In genomic region chr1:90557706-90558105, GRCh38 we compare ENCODE assay signal across 1 cellular context.
TF ChIP-seq lines count a peak whose summit lies in the region.

No MANE protein-coding gene starts in this region.

TF ChIP-seq in HEK293, 187 proteins besides CTCF, POLR2A, EP300 and RAD21 (continued from another document and continues in another):
- TF ChIP-seq ZSCAN18 (tag by site-specific recombination; IDR thresholded peaks at IDR 0.05) (no peak), ZNF175 (tag by site-specific recombination; IDR thresholded peaks at IDR 0.05) (no peak), ZNF473 (tag by site-specific recombination; IDR thresholded peaks at IDR 0.05) (no peak), ZNF280C (tag by site-specific recombination; IDR thresholded peaks at IDR 0.05) (no peak), GLI4 (tag by site-specific recombination; IDR thresholded peaks at IDR 0.05) (no peak), ZNF354C (tag by site-specific recombination; IDR thresholded peaks at IDR 0.05; ENCODE audit: borderline replicate concordance, low read depth) (no peak), HOXC10 (CRISPR knock-in tag; IDR thresholded peaks at IDR 0.05) (no peak), ZNF513 (tag by site-specific recombination; IDR thresholded peaks at IDR 0.05) (no peak), YY1 (tag by site-specific recombination; IDR thresholded peaks at IDR 0.05) (no peak), RBAK (tag by site-specific recombination; IDR thresholded peaks at IDR 0.05) (no peak), ZNF701 (tag by site-specific recombination; IDR thresholded peaks at IDR 0.05) (no peak), ZNF514 (tag by site-specific recombination; IDR thresholded peaks at IDR 0.05) (no peak), ZBTB26 (tag by site-specific recombination; optimal IDR thresholded peaks at IDR 0.05) (no peak), ZNF549 (tag by site-specific recombination; IDR thresholded peaks at IDR 0.05) (peak; percentile 69; the same call in 1 of the 2 replicates), ZBTB17 (tag by site-specific recombination; IDR thresholded peaks at IDR 0.05) (no peak), ZNF404 (tag by site-specific recombination; IDR thresholded peaks at IDR 0.05) (no peak), ZNF423 (tag by site-specific recombination; IDR thresholded peaks at IDR 0.05) (no peak), BCL11B (tag by site-specific recombination; IDR thresholded peaks at IDR 0.05; ENCODE audit: low read depth) (no peak), ZNF184 (tag by site-specific recombination; IDR thresholded peaks at IDR 0.05) (peak; percentile 82), ZNF600 (tag by site-specific recombination; IDR thresholded peaks at IDR 0.05) (no peak), GLIS1 (tag by site-specific recombination; IDR thresholded peaks at IDR 0.05) (no peak), GLI2 (tag by site-specific recombination; IDR thresholded peaks at IDR 0.05; ENCODE audit: borderline replicate concordance, low read depth) (no peak; the same call in 1 of the 2 replicates), FEZF1 (tag by site-specific recombination; IDR thresholded peaks at IDR 0.05) (no peak), ZNF121 (tag by site-specific recombination; IDR thresholded peaks at IDR 0.05) (no peak), GLIS2 (tag by site-specific recombination; IDR thresholded peaks at IDR 0.05) (no peak), KLF7 (tag by site-specific recombination; IDR thresholded peaks at IDR 0.05; ENCODE audit: borderline replicate concordance) (no peak), ZNF266 (tag by site-specific recombination; IDR thresholded peaks at IDR 0.05; ENCODE audit: low read depth) (no peak), TRIM28 (IDR thresholded peaks at IDR 0.05; ENCODE audit: borderline replicate concordance, low read length) (no peak), ZNF501 (tag by site-specific recombination; IDR thresholded peaks at IDR 0.05) (no peak), ZNF707 (tag by site-specific recombination; IDR thresholded peaks at IDR 0.05) (no peak), ZNF221 (tag by site-specific recombination; IDR thresholded peaks at IDR 0.05; ENCODE audit: borderline replicate concordance) (no peak), ZNF776 (tag by site-specific recombination; IDR thresholded peaks at IDR 0.05; ENCODE audit: borderline replicate concordance) (peak; percentile 36; the same call in 1 of the 2 replicates), ZNF202 (tag by site-specific recombination; IDR thresholded peaks at IDR 0.05; ENCODE audit: borderline replicate concordance) (no peak), IKZF3 (tag by site-specific recombination; IDR thresholded peaks at IDR 0.05) (0 out of 2 replicates have a peak, but pooled peaks have one; percentile 32), ZNF146 (tag by site-specific recombination; IDR thresholded peaks at IDR 0.05) (no peak), ZBTB44 (tag by site-specific recombination; IDR thresholded peaks at IDR 0.05) (peak; percentile 86), ZNF23 (tag by site-specific recombination; IDR thresholded peaks at IDR 0.05; ENCODE audit: borderline replicate concordance) (no peak), ZNF335 (tag by site-specific recombination; conservative IDR thresholded peaks at IDR 0.05) (no peak), ZBTB21 (tag by site-specific recombination; IDR thresholded peaks at IDR 0.05) (no peak), ZNF140 (tag by site-specific recombination; IDR thresholded peaks at IDR 0.05) (no peak), ZNF112 (tag by site-specific recombination; IDR thresholded peaks at IDR 0.05) (0 out of 2 replicates have a peak, but pooled peaks have one; percentile 51), ZNF558 (tag by site-specific recombination; IDR thresholded peaks at IDR 0.05) (no peak), ZSCAN23 (tag by site-specific recombination; IDR thresholded peaks at IDR 0.05) (no peak)
- TF ChIP-seq, protein P1, sequence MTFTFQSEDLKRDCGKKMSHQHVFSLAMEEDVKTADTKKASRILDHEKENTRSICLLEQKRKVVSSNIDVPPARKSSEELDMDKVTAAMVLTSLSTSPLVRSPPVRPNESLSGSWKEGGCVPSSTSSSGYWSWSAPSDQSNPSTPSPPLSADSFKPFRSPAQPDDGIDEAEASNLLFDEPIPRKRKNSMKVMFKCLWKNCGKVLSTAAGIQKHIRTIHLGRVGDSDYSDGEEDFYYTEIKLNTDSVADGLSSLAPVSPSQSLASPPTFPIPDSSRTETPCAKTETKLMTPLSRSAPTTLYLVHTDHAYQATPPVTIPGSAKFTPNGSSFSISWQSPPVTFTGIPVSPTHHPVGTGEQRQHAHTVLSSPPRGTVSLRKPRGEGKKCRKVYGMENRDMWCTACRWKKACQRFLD (tag by site-specific recombination; IDR thresholded peaks at IDR 0.05), result no peak
- TF ChIP-seq, protein P2, sequence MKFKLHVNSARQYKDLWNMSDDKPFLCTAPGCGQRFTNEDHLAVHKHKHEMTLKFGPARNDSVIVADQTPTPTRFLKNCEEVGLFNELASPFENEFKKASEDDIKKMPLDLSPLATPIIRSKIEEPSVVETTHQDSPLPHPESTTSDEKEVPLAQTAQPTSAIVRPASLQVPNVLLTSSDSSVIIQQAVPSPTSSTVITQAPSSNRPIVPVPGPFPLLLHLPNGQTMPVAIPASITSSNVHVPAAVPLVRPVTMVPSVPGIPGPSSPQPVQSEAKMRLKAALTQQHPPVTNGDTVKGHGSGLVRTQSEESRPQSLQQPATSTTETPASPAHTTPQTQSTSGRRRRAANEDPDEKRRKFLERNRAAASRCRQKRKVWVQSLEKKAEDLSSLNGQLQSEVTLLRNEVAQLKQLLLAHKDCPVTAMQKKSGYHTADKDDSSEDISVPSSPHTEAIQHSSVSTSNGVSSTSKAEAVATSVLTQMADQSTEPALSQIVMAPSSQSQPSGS (tag by site-specific recombination; IDR thresholded peaks at IDR 0.05; ENCODE audit: low read depth), result no peak
- TF ChIP-seq, protein P3, sequence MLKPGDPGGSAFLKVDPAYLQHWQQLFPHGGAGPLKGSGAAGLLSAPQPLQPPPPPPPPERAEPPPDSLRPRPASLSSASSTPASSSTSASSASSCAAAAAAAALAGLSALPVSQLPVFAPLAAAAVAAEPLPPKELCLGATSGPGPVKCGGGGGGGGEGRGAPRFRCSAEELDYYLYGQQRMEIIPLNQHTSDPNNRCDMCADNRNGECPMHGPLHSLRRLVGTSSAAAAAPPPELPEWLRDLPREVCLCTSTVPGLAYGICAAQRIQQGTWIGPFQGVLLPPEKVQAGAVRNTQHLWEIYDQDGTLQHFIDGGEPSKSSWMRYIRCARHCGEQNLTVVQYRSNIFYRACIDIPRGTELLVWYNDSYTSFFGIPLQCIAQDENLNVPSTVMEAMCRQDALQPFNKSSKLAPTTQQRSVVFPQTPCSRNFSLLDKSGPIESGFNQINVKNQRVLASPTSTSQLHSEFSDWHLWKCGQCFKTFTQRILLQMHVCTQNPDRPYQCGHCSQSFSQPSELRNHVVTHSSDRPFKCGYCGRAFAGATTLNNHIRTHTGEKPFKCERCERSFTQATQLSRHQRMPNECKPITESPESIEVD (tag by site-specific recombination; IDR thresholded peaks at IDR 0.05), result no peak
- TF ChIP-seq, protein P4, sequence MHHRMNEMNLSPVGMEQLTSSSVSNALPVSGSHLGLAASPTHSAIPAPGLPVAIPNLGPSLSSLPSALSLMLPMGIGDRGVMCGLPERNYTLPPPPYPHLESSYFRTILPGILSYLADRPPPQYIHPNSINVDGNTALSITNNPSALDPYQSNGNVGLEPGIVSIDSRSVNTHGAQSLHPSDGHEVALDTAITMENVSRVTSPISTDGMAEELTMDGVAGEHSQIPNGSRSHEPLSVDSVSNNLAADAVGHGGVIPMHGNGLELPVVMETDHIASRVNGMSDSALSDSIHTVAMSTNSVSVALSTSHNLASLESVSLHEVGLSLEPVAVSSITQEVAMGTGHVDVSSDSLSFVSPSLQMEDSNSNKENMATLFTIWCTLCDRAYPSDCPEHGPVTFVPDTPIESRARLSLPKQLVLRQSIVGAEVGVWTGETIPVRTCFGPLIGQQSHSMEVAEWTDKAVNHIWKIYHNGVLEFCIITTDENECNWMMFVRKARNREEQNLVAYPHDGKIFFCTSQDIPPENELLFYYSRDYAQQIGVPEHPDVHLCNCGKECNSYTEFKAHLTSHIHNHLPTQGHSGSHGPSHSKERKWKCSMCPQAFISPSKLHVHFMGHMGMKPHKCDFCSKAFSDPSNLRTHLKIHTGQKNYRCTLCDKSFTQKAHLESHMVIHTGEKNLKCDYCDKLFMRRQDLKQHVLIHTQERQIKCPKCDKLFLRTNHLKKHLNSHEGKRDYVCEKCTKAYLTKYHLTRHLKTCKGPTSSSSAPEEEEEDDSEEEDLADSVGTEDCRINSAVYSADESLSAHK (tag by site-specific recombination; IDR thresholded peaks at IDR 0.05), result no peak
- TF ChIP-seq, protein P5, sequence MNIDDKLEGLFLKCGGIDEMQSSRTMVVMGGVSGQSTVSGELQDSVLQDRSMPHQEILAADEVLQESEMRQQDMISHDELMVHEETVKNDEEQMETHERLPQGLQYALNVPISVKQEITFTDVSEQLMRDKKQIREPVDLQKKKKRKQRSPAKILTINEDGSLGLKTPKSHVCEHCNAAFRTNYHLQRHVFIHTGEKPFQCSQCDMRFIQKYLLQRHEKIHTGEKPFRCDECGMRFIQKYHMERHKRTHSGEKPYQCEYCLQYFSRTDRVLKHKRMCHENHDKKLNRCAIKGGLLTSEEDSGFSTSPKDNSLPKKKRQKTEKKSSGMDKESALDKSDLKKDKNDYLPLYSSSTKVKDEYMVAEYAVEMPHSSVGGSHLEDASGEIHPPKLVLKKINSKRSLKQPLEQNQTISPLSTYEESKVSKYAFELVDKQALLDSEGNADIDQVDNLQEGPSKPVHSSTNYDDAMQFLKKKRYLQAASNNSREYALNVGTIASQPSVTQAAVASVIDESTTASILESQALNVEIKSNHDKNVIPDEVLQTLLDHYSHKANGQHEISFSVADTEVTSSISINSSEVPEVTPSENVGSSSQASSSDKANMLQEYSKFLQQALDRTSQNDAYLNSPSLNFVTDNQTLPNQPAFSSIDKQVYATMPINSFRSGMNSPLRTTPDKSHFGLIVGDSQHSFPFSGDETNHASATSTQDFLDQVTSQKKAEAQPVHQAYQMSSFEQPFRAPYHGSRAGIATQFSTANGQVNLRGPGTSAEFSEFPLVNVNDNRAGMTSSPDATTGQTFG (tag by site-specific recombination; IDR thresholded peaks at IDR 0.05; ENCODE audit: borderline replicate concordance), result no peak
